Comparison of ENCODE assay signal across 12 cellular contexts in genomic region chr1:112251766-112252506, GRCh38.
DNase-seq lines count a peak whose midpoint lies in the region; ATAC-seq and TF ChIP-seq lines count a peak whose summit lies in the region.
"Had no signal": no experiment of that assay in that cellular context is flagged by ENCODE, and none has a peak within 500 bp of the region (broad histone marks: within the 10 kb centered on the region; RNA-seq: fewer than 3 reads in every experiment).

No MANE protein-coding gene starts in this region.

- H3K9me2 ChIP-seq in GM23248 (ENCODE audit: insufficient read depth): no peaks in the 10 kb centered on the region

- H4K20me1 ChIP-seq in GM23248 (ENCODE audit: insufficient read depth): no peaks in the 10 kb centered on the region

- peak overlapping the region; percentile 56 for H3K27ac ChIP-seq in GM23248
- H3K27ac ChIP-seq: prostate gland had no signal

- in situ Hi-C loops in GM23248 (cut with MboI): no loop called here
- in situ Hi-C loops in SK-MEL-5 (cut with HindIII; ENCODE audit: low pct_unique_long_range_greater_than_20kb, low sequenced_read_pairs): no loop called here

- H3K4me3 ChIP-seq in GM23248 (no peak overlapping the region), fibroblast of the aortic adventitia (ENCODE audit: low read depth, low read length) (no peak overlapping the region), skeletal muscle cell (ENCODE audit: low read depth, low read length) (no peak overlapping the region)
- H3K4me3 ChIP-seq: lung, prostate gland had no signal

- peaks cover 3% of the 10 kb centered on the region; the same call in 1 of the 2 replicates for H3K27me3 ChIP-seq in GM23248 (replicated peaks; ENCODE audit: insufficient read depth)

- no peaks in the 10 kb centered on the region for H3K9me3 ChIP-seq in GM23248 (ENCODE audit: low read depth)
- H3K9me3 ChIP-seq: prostate gland had no signal

- H3K4me1 ChIP-seq in GM23248 (ENCODE audit: insufficient read depth): peaks cover 15% of the 10 kb centered on the region
- H3K4me1 ChIP-seq: prostate gland had no signal

- TF ChIP-seq CTCF in fibroblast of the aortic adventitia (IDR thresholded peaks at IDR 0.05; ENCODE audit: insufficient read depth, low read length): no peak

- no peaks in the 10 kb centered on the region for H3K79me2 ChIP-seq in GM23248 (ENCODE audit: insufficient read depth)

- WGBS in GM23248 (ENCODE audit: low coverage in 1 of 2, low lambda C conversion rate in 2 of 2, missing lambda C conversion rate in 2 of 2), 2 experiments: 25 to 29% methylated on average over 6 of the region's 6 CpGs

- peak overlapping the region; percentile 59 for H3K4me2 ChIP-seq in GM23248 (ENCODE audit: unreplicated experiment)

- H3K36me3 ChIP-seq in GM23248 (ENCODE audit: low read depth): no peaks in the 10 kb centered on the region
- H3K36me3 ChIP-seq: prostate gland had no signal

- H3K9ac ChIP-seq in GM23248: no peak overlapping the region

- H3F3A ChIP-seq in GM23248 (ENCODE audit: insufficient read depth): peaks cover 13% of the 10 kb centered on the region; the same call in 1 of the 2 replicates

- peak overlapping the region; percentile 38; the same call in 1 of the 2 replicates for H2AFZ ChIP-seq in GM23248

- no peak for ATAC-seq in GM19351 (IDR thresholded peaks at IDR 0.05; ENCODE audit: unreplicated experiment)

- DNase-seq in GM23248 (peak; percentile 87), SK-MEL-5 (ENCODE audit: low read depth, low spot score) (peak; percentile 25), fibroblast of the aortic adventitia (ENCODE audit: low read depth) (peak; percentile 71), skeletal muscle cell (ENCODE audit: low read depth) (peak; percentile 6), GF-D8 (lab: John Stamatoyannopoulos, UW) (no peak), OCI-M2 (lab: John Stamatoyannopoulos, UW; ENCODE audit: unreplicated experiment) (no peak), NCI-H510A treated with DMSO at 0.1 percent for 48 hours (lab: John Stamatoyannopoulos, UW) (no peak)
- DNase-seq: activated naive CD8-positive, alpha-beta T cell treated with anti-CD3 and anti-CD28 coated beads for 36 hours; hippocampal formation had no signal

Comparison
In these comparisons a context has a peak if more than half of its experiments do, and no peak if none do; other contexts are left out.
1. DNase-seq: peak in GM23248 (single experiment), SK-MEL-5 (single experiment), fibroblast of the aortic adventitia (single experiment) and skeletal muscle cell (single experiment); none in GF-D8 (single experiment), OCI-M2 (single experiment) and NCI-H510A treated with DMSO at 0.1 percent for 48 hours (single experiment).